In the genomic region with DNA sequence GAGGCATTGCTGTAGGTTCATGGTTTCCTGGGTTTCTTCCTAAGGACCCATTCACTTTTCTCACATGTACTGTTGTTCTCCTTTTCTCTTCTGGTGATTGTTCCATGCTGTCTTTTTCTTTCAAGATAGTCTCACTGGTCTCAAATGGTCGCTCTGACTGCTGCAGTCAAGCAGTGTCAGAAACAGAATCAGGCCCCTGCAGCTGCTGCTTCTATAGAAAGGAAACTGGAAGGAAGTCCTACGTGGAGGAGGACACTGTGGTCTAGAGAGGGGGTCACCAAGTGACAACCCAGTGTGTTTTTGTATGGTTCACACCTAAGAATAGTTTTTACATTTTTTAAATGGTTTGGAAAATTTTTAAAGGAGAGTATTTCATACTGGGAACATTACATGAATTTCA, we compare ENCODE assay signal across 17 cellular contexts. TPM values are rescaled to one million over a fixed set of nuclear protein-coding genes. Genes with fewer than 3 reads are reported as not detected.
A peak's percentile ranks its signal among the peaks of the same experiment; 100 is the strongest.
DNase-seq lines count a peak whose midpoint lies in the region; FAIRE-seq and TF ChIP-seq lines count a peak whose summit lies in the region.
"Had no signal": no experiment of that assay in that cellular context is flagged by ENCODE, and none has a peak within 500 bp of the region (broad histone marks: within the 10 kb centered on the region; RNA-seq: fewer than 3 reads in every experiment).

No MANE protein-coding gene starts in this region.

- intact Hi-C loops in OCI-LY7 (cut with micrococcal nuclease; ENCODE audit: unreplicated experiment) = loop anchor here (5.0 kb wide), 1 partner anchor 54 kb away; no protein-coding TSS in a partner anchor
- intact Hi-C loops in spleen (cut with DNase I; ENCODE audit: low total_unique reads) = no loop called here
- intact Hi-C loops in kidney (cut with DNase I) = no loop called here

- peak overlapping the region; percentile 91 for H3K27ac Mint-ChIP-seq in activated T-cell treated with anti-CD3 and anti-CD28 coated beads, Interleukin-2, amount 50 U/mL, for 24 hours

- no peaks in the 10 kb centered on the region for H3K27me3 Mint-ChIP-seq in activated T-cell treated with anti-CD3 and anti-CD28 coated beads, Interleukin-2, amount 50 U/mL, for 24 hours

- H3K4me2 ChIP-seq in OCI-LY7 (ENCODE audit: low read length) = peak overlapping the region; percentile 95

- H2AFZ ChIP-seq in OCI-LY7 (ENCODE audit: low read length) = no peak overlapping the region

- no peaks in the 10 kb centered on the region for H3K27me3 ChIP-seq in adipocyte (replicated peaks; ENCODE audit: control insufficient read depth, insufficient read depth, low read length)
- H3K27me3 ChIP-seq in spleen (replicated peaks in 1 of 7) = no peaks in the 10 kb centered on the region
- H3K27me3 ChIP-seq: brain microvascular endothelial cell, neutrophil had no signal

- H3K9me2 ChIP-seq in OCI-LY7 (ENCODE audit: insufficient read depth, low read length) = no peaks in the 10 kb centered on the region

- peaks cover 27% of the 10 kb centered on the region for H3K4me1 ChIP-seq in OCI-LY7 (ENCODE audit: insufficient read depth, low read length, poor library complexity, severe bottlenecking)
- peaks cover 13% of the 10 kb centered on the region for H3K4me1 ChIP-seq in adipocyte (ENCODE audit: control insufficient read depth, insufficient read depth, low read length)
- H3K4me1 ChIP-seq in spleen = peaks cover 25 to 88% (median 49%) of the 10 kb centered on the region in 6 donors
- H3K4me1 ChIP-seq in kidney (ENCODE audit: control insufficient read depth in 1 of 2, insufficient read depth in 1 of 2, low read depth in 1 of 2, low read length in 2 of 2) = peaks cover 0 to 10% of the 10 kb centered on the region in 2 donors

- H3K27ac ChIP-seq in OCI-LY7 (ENCODE audit: low read depth, low read length, poor library complexity, severe bottlenecking) (peak overlapping the region; percentile 41), spleen (peak overlapping the region in 7 of 8 donors; percentile 3 to 96 (median 91)), kidney (ENCODE audit: low read depth in 2 of 2, low read length in 2 of 2) (no peak overlapping the region)
- H3K27ac ChIP-seq: brain microvascular endothelial cell, neutrophil had no signal

- no peaks in the 10 kb centered on the region for H4K20me1 ChIP-seq in OCI-LY7 (ENCODE audit: insufficient read depth, low read length)

- no peak for FAIRE-seq in kidney (lab: Jason Lieb, UNC)
- FAIRE-seq: GM12892, urothelium cell line had no signal

- H3K9me3 ChIP-seq in OCI-LY7 (ENCODE audit: low read length) (no peaks in the 10 kb centered on the region), adipocyte (ENCODE audit: control insufficient read depth, low read length) (no peaks in the 10 kb centered on the region), spleen (no peaks in the 10 kb centered on the region), kidney (ENCODE audit: control insufficient read depth in 1 of 2, low read length in 2 of 2) (no peaks in the 10 kb centered on the region)
- H3K9me3 ChIP-seq: neutrophil had no signal

- H3K9ac ChIP-seq in adipocyte (ENCODE audit: low read length) = peak overlapping the region; percentile 39
- no peak overlapping the region for H3K9ac ChIP-seq in kidney (ENCODE audit: low read length in 2 of 2)

- H3K79me2 ChIP-seq in OCI-LY7 (ENCODE audit: insufficient read depth, low read depth, low read length) = peaks cover 22% of the 10 kb centered on the region

- no peak for TF ChIP-seq POLR2A in spleen (IDR thresholded peaks at IDR 0.05)

- peak overlapping the region; percentile 94 for H3K4me3 ChIP-seq in OCI-LY7 (ENCODE audit: low read depth, low read length, poor library complexity, severe bottlenecking)
- H3K4me3 ChIP-seq in adipocyte (ENCODE audit: low read length) = no peak overlapping the region
- peak overlapping the region in 2 of 8 donors; percentile 92 to 99 for H3K4me3 ChIP-seq in spleen
- H3K4me3 ChIP-seq in kidney (ENCODE audit: low read length in 2 of 2) = no peak overlapping the region

- 32 to 43% (median 38%) methylated on average over 2 of the region's 2 CpGs for WGBS in spleen, 5 donors

- no TSS peak for BruUV-seq in OCI-LY7 (replicated peaks; lab: Mats Ljungman, UMichigan)

- DNase-seq in activated T-cell treated with anti-CD3 and anti-CD28 coated beads, Interleukin-2, amount 50 U/mL, for 24 hours = no peak
- DNase-seq in activated T-cell treated with anti-CD3 and anti-CD28 coated beads, Interleukin-2, amount 50 U/mL, for 1 hour = no peak
- DNase-seq in OCI-LY7 (ENCODE audit: low spot score) (peak; percentile 20), adipocyte (ENCODE audit: low read depth) (no peak), spleen (no peak), NCI-H146 (lab: John Stamatoyannopoulos, UW) (no peak), kidney (no peak), retina (no peak)
- DNase-seq: ACHN, brain microvascular endothelial cell, GOT3, NCI-H1092 treated with DMSO at 0.1 percent for 48 hours, NCI-H446 treated with DMSO at 0.1 percent for 48 hours had no signal

- peak overlapping the region; percentile 28 for H3K4me3 Mint-ChIP-seq in activated T-cell treated with anti-CD3 and anti-CD28 coated beads, Interleukin-2, amount 50 U/mL, for 24 hours

- CTCF ChIA-PET in OCI-LY7 (lab: Charles Lee; ENCODE audit: unreplicated experiment) = no interaction called here

- H3K4me1 Mint-ChIP-seq in activated T-cell treated with anti-CD3 and anti-CD28 coated beads, Interleukin-2, amount 50 U/mL, for 24 hours (ENCODE audit: low read depth) = peaks cover 41% of the 10 kb centered on the region

- TF ChIP-seq CTCF in OCI-LY7 (conservative IDR thresholded peaks at IDR 0.05; ENCODE audit: low read length) = no peak
- no peak for TF ChIP-seq CTCF in spleen (IDR thresholded peaks at IDR 0.05 in 8 of 11, conservative IDR thresholded peaks at IDR 0.05 in 3 of 11)
- TF ChIP-seq CTCF in kidney (IDR thresholded peaks at IDR 0.05; ENCODE audit: borderline replicate concordance, extremely low read depth, insufficient read depth) = no peak

- H3K36me3 ChIP-seq in OCI-LY7 (ENCODE audit: insufficient read depth, low read length) (peaks cover 42% of the 10 kb centered on the region), adipocyte (ENCODE audit: control insufficient read depth, insufficient read depth, low read length, severe bottlenecking) (peaks cover 43% of the 10 kb centered on the region), spleen (peaks cover 0 to 61% (median 46%) of the 10 kb centered on the region in 6 donors), kidney (ENCODE audit: control insufficient read depth in 1 of 2, insufficient read depth in 2 of 2, low read length in 2 of 2) (peaks cover 8 to 11% of the 10 kb centered on the region in 2 donors)

- POLR2A ChIA-PET in OCI-LY7 (lab: Charles Lee) = no interaction called here

- H3K9me3 Mint-ChIP-seq in activated T-cell treated with anti-CD3 and anti-CD28 coated beads, Interleukin-2, amount 50 U/mL, for 24 hours = no peaks in the 10 kb centered on the region

- peaks cover 56% of the 10 kb centered on the region for H3K36me3 Mint-ChIP-seq in activated T-cell treated with anti-CD3 and anti-CD28 coated beads, Interleukin-2, amount 50 U/mL, for 24 hours (ENCODE audit: low read depth)

RNA-seq across cellular contexts. Expression of a gene that starts 2.4 kb away (rescaled TPM):
- 59.0 and 69.2 TPM in 2 replicates for total RNA-seq in OCI-LY7 (2014; rRNA removed; shearing (Covaris generic))
- total RNA-seq in OCI-LY7 (2022) (47.2 and 51.8 TPM in 2 replicates), spleen (100 to 1,000 TPM in 6 of 7 donors, 10 to 100 TPM in 1; 98.8 to 150 (median 122) TPM), kidney (57.4 TPM)
- polyA plus RNA-seq in spleen (100 to 1,000 TPM in 1 of 3 donors, 10 to 100 TPM in 2; 59.7 to 105 (median 78.6) TPM), kidney (ENCODE audit: insufficient read depth, low read depth, low replicate concordance) (49.9 TPM)

RNA-seq across cellular contexts. Expression of a gene that starts 5.7 kb away (rescaled TPM):
- total RNA-seq in OCI-LY7 (2014; rRNA removed; shearing (Covaris generic)) = not detected in 2 replicates
- 0.33 and 0.40 TPM in 2 replicates for total RNA-seq in OCI-LY7 (2022)
- total RNA-seq in spleen = under 1 TPM in 1 of 7 donors, not detected in 6; 0.30 TPM
- polyA plus RNA-seq in spleen = under 1 TPM; 0.13 to 0.32 (median 0.18) TPM
- not detected for total RNA-seq in kidney
- polyA plus RNA-seq in kidney (ENCODE audit: insufficient read depth, low read depth, low replicate concordance) = not detected
- total RNA-seq: T-helper 2 cell treated with Interferon-gamma antibody and Interleukin-4, amounts not matched to agents 100 ng/mL and 5 ng/mL, for 36 hours had no signal

Comparison
In these comparisons a context has a peak if more than half of its experiments do, and no peak if none do; other contexts are left out.
1. H3K27ac ChIP-seq: peak in OCI-LY7 (single experiment) and spleen (7 of 8); none in kidney (0 of 2).